Comparison of ENCODE assay signal across 9 cellular contexts in genomic region chr7:141558544-141559183, GRCh38. TPM values are rescaled to one million over a fixed set of nuclear protein-coding genes. Genes with fewer than 3 reads are reported as not detected.
A peak's percentile ranks its signal among the peaks of the same experiment; 100 is the strongest.
DNase-seq lines count a peak whose midpoint lies in the region; ATAC-seq lines count a peak whose summit lies in the region.
"Had no signal": no experiment of that assay in that cellular context is flagged by ENCODE, and none has a peak within 500 bp of the region (broad histone marks: within the 10 kb centered on the region; RNA-seq: fewer than 3 reads in every experiment).

No MANE protein-coding gene starts in this region.

- H3K14ac ChIP-seq in trophoblast cell (ENCODE audit: low read length): no peak overlapping the region

- H2AK5ac ChIP-seq in trophoblast cell (ENCODE audit: low read length): no peak overlapping the region

- H3K79me2 ChIP-seq in trophoblast cell (ENCODE audit: control insufficient read depth, insufficient read depth, low read length, poor library complexity): no peaks in the 10 kb centered on the region

- H3K27me3 Mint-ChIP-seq in activated T-helper 17 cell treated with anti-CD3 and anti-CD28 coated beads, Interleukin-2, amount 50 U/mL, for 72 hours: no peaks in the 10 kb centered on the region

- no peak overlapping the region for H3K4me2 ChIP-seq in trophoblast cell (ENCODE audit: low read length)

- ATAC-seq in GM19463 (IDR thresholded peaks at IDR 0.05; ENCODE audit: unreplicated experiment) (peak; percentile 59), HG03571 (IDR thresholded peaks at IDR 0.05; ENCODE audit: unreplicated experiment) (peak; percentile 58)
- peak; percentile 91 for ATAC-seq in activated T-helper 17 cell treated with anti-CD3 and anti-CD28 coated beads, Interleukin-2, amount 50 U/mL, for 72 hours (replicated peaks)

- no peak overlapping the region for H4K91ac ChIP-seq in trophoblast cell (ENCODE audit: low read depth, low read length)

- H3K4me1 Mint-ChIP-seq in activated T-helper 17 cell treated with anti-CD3 and anti-CD28 coated beads, Interleukin-2, amount 50 U/mL, for 72 hours: peaks cover 46% of the 10 kb centered on the region

- H3K27ac Mint-ChIP-seq in activated T-helper 17 cell treated with anti-CD3 and anti-CD28 coated beads, Interleukin-2, amount 50 U/mL, for 72 hours: peak overlapping the region; percentile 92

- peaks cover 9 to 17% of the 10 kb centered on the region in 2 experiments for H3K36me3 ChIP-seq in trophoblast cell (ENCODE audit: control insufficient read depth in 1 of 2, insufficient read depth in 2 of 2, low read length in 2 of 2)

- H2BK120ac ChIP-seq in trophoblast cell (ENCODE audit: insufficient read depth, low read length, poor library complexity): no peak overlapping the region

- WGBS in trophoblast cell (ENCODE audit: extremely low coverage, insufficient coverage, insufficient read length): no CpG with 5 or more reads among the region's 3 CpGs

- H3K4ac ChIP-seq in trophoblast cell (ENCODE audit: low read depth, low read length): no peak overlapping the region

- H3K9ac ChIP-seq in trophoblast cell (ENCODE audit: low read length): no peak overlapping the region

- H3K4me1 ChIP-seq in trophoblast cell (ENCODE audit: control insufficient read depth in 1 of 2, insufficient read depth in 2 of 2, low read length in 2 of 2): peaks cover 0 to 3% of the 10 kb centered on the region in 2 experiments

- no peak overlapping the region for H2BK5ac ChIP-seq in trophoblast cell (ENCODE audit: low read depth, low read length, poor library complexity)

- H2BK12ac ChIP-seq in trophoblast cell (ENCODE audit: low read length): no peak overlapping the region

- H3K9me3 ChIP-seq in trophoblast cell (ENCODE audit: insufficient read depth, low read depth, low read length): no peaks in the 10 kb centered on the region

- H3K27ac ChIP-seq in trophoblast cell (ENCODE audit: low read depth, low read length): no peak overlapping the region

- H3K4me3 ChIP-seq in trophoblast cell (ENCODE audit: low read depth, low read length): no peak overlapping the region

- H3K27me3 ChIP-seq in trophoblast cell (ENCODE audit: insufficient read depth, low read length): no peaks in the 10 kb centered on the region

- H4K8ac ChIP-seq in trophoblast cell (ENCODE audit: low read depth, low read length): no peak overlapping the region

- H4K12ac ChIP-seq in trophoblast cell (ENCODE audit: low read depth, low read length): no peak overlapping the region

- H3K9me3 Mint-ChIP-seq in activated T-helper 17 cell treated with anti-CD3 and anti-CD28 coated beads, Interleukin-2, amount 50 U/mL, for 72 hours: no peaks in the 10 kb centered on the region

- H3K36me3 Mint-ChIP-seq in activated T-helper 17 cell treated with anti-CD3 and anti-CD28 coated beads, Interleukin-2, amount 50 U/mL, for 72 hours (ENCODE audit: low read depth): peaks cover 93% of the 10 kb centered on the region

- H3K79me1 ChIP-seq in trophoblast cell (ENCODE audit: low read length): no peaks in the 10 kb centered on the region

- DNase-seq in DMS153 treated with DMSO at 0.1 percent for 48 hours (lab: John Stamatoyannopoulos, UW; ENCODE audit: unreplicated experiment) (peak; percentile 93), non-pigmented ciliary epithelial cell (ENCODE audit: low read depth) (peak; percentile 51), SKM-1 (lab: John Stamatoyannopoulos, UW; ENCODE audit: unreplicated experiment) (no peak), trophoblast cell (no peak), activated gamma-delta T cell (lab: John Stamatoyannopoulos, UW) (no peak)

- no peak overlapping the region for H3K18ac ChIP-seq in trophoblast cell (ENCODE audit: low read length)

- H3K4me3 Mint-ChIP-seq in activated T-helper 17 cell treated with anti-CD3 and anti-CD28 coated beads, Interleukin-2, amount 50 U/mL, for 72 hours: peak overlapping the region; percentile 56
- H3K4me3 Mint-ChIP-seq: brain had no signal

- H3K23ac ChIP-seq in trophoblast cell (ENCODE audit: low read length): no peak overlapping the region

- no peak overlapping the region for H2AFZ ChIP-seq in trophoblast cell (ENCODE audit: insufficient read depth, low read length, poor library complexity)

RNA-seq across cellular contexts. Expression of gene AGK, which starts 7.5 kb away (rescaled TPM):
- 10 to 100 TPM; 32.7 to 33.9 TPM for total RNA-seq in activated T-helper 17 cell treated with anti-CD3 and anti-CD28 coated beads, Interleukin-2, amount 50 U/mL, for 72 hours
- 20.9 and 21.1 TPM in 2 replicates for polyA plus RNA-seq in trophoblast cell (2013)

Comparison
In these comparisons a context has a peak if more than half of its experiments do, and no peak if none do; other contexts are left out.
1. DNase-seq: peak in DMS153 treated with DMSO at 0.1 percent for 48 hours (single experiment) and non-pigmented ciliary epithelial cell (single experiment); none in SKM-1 (single experiment), trophoblast cell (0 of 2) and activated gamma-delta T cell (single experiment).
2. Peak in every context shown above with its lines, with median percentiles within 50 percentile points of each other: ATAC-seq.